In genomic region chr7:123154231-123154860, GRCh38 we compare ENCODE assay signal across 8 cellular contexts. TPM values are rescaled to one million over a fixed set of nuclear protein-coding genes. Genes with fewer than 3 reads are reported as not detected.
A peak's percentile ranks its signal among the peaks of the same experiment; 100 is the strongest.
DNase-seq lines count a peak whose midpoint lies in the region; ATAC-seq and TF ChIP-seq lines count a peak whose summit lies in the region.

No MANE protein-coding gene starts in this region.

- H3K36me3 Mint-ChIP-seq in activated T-cell treated with anti-CD3 and anti-CD28 coated beads, Interleukin-2, amount 50 U/mL, for 4 hours (ENCODE audit: insufficient read depth), result no peaks in the 10 kb centered on the region

- DNase-seq in activated T-cell treated with anti-CD3 and anti-CD28 coated beads for 24 hours (ENCODE audit: low read depth), result peak; percentile 27
- DNase-seq in activated T-cell treated with anti-CD3 and anti-CD28 coated beads, Interleukin-2, amount 50 U/mL, for 4 hours, result no peak
- peak; percentile 65 to 77 for DNase-seq in HAP-1 (ENCODE audit: low spot score in 2 of 2)
- DNase-seq in Kasumi-1 (lab: John Stamatoyannopoulos, UW), result peak; percentile 60 to 85
- DNase-seq in Panc1 (ENCODE audit: low read depth, low spot score), result peak; percentile 75
- peak; percentile 24 for DNase-seq in brain pericyte (ENCODE audit: low read depth, low spot score)
- DNase-seq in iPS-NIHi11 (ENCODE audit: low spot score), result peak; percentile 71
- DNase-seq in stimulated activated CD4-positive, alpha-beta T cell treated with anti-CD3 and anti-CD28 coated beads, Interleukin-15, amount 100 ng/mL, for 24 hours, result peak; percentile 61

- H3K27me3 ChIP-seq in HAP-1 (ENCODE audit: low read depth), result peaks cover 6% of the 10 kb centered on the region; the same call in 1 of the 2 replicates
- H3K27me3 ChIP-seq in Panc1 (ENCODE audit: control insufficient read depth, insufficient read depth, low read length), result no peaks in the 10 kb centered on the region

- in situ Hi-C loops in HAP-1 (cut with MboI; ENCODE audit: low sequenced_read_pairs), result no loop called here
- in situ Hi-C loops in Panc1 (cut with HindIII; ENCODE audit: low pct_unique_long_range_greater_than_20kb, low sequenced_read_pairs), result no loop called here

- no peaks in the 10 kb centered on the region for H3K27me3 Mint-ChIP-seq in activated T-cell treated with anti-CD3 and anti-CD28 coated beads, Interleukin-2, amount 50 U/mL, for 4 hours (ENCODE audit: low read depth)

- H3K36me3 ChIP-seq in HAP-1 (replicated peaks) (no peaks in the 10 kb centered on the region), Panc1 (ENCODE audit: control insufficient read depth, insufficient read depth, low read length) (no peaks in the 10 kb centered on the region)

- no peak overlapping the region for H3K27ac ChIP-seq in Panc1 (ENCODE audit: low read length)

- H3K4me3 ChIP-seq in HAP-1 (no peak overlapping the region), Panc1 (ENCODE audit: low read depth in 2 of 2, low read length in 2 of 2) (no peak overlapping the region)

- H3K4me1 ChIP-seq in HAP-1, result no peaks in the 10 kb centered on the region
- H3K4me1 ChIP-seq in Panc1 (ENCODE audit: control insufficient read depth, insufficient read depth, low read length), result no peaks in the 10 kb centered on the region

- H3K4me3 Mint-ChIP-seq in activated T-cell treated with anti-CD3 and anti-CD28 coated beads, Interleukin-2, amount 50 U/mL, for 4 hours, result no peak overlapping the region

- POLR2A ChIA-PET in Panc1 (lab: Charles Lee), result no interaction called here

- intact Hi-C loops in Panc1 (cut with micrococcal nuclease; ENCODE audit: unreplicated experiment), result loop anchor here (5.0 to 10.0 kb wide), 2 partner anchors 267 to 350 kb away; partner anchors contain the start of gene CADPS2

- H3K9me3 ChIP-seq in HAP-1 (no peaks in the 10 kb centered on the region), Panc1 (ENCODE audit: control insufficient read depth, insufficient read depth, low read depth, low read length) (no peaks in the 10 kb centered on the region)

- no peaks in the 10 kb centered on the region for H3K4me1 Mint-ChIP-seq in activated T-cell treated with anti-CD3 and anti-CD28 coated beads, Interleukin-2, amount 50 U/mL, for 4 hours (ENCODE audit: low read depth)

- TF ChIP-seq CTCF in Panc1 (IDR thresholded peaks at IDR 0.05), result peak; percentile 75

- no TSS peak for BruUV-seq in Panc1 (replicated peaks; lab: Mats Ljungman, UMichigan)

- CTCF ChIA-PET in Panc1 (lab: Charles Lee), result no interaction called here

- no peaks in the 10 kb centered on the region for H3K9me3 Mint-ChIP-seq in activated T-cell treated with anti-CD3 and anti-CD28 coated beads, Interleukin-2, amount 50 U/mL, for 4 hours

- ATAC-seq in activated T-cell treated with anti-CD3 and anti-CD28 coated beads, Interleukin-2, amount 50 U/mL, for 4 hours, result no peak
- ATAC-seq in Panc1, result peak; percentile 86

RNA-seq across cellular contexts. Expression of gene SLC13A1, which starts 45.4 kb away (rescaled TPM):
- total RNA-seq in activated T-cell treated with anti-CD3 and anti-CD28 coated beads, Interleukin-2, amount 50 U/mL, for 4 hours, result not detected
- not detected for total RNA-seq in Panc1 (2021; ENCODE audit: unreplicated experiment)
- polyA plus RNA-seq in Panc1 (2012; ENCODE audit: insufficient read length), result not detected
